8 cellular contexts compared by ENCODE assay signal in genomic region chr9:21030389-21031035, GRCh38. TPM values are rescaled to one million over a fixed set of nuclear protein-coding genes. Genes with fewer than 3 reads are reported as not detected.
DNase-seq lines count a peak whose midpoint lies in the region; ATAC-seq and TF ChIP-seq lines count a peak whose summit lies in the region.

No MANE protein-coding gene starts in this region.

- H3K9me3 Mint-ChIP-seq in activated naive CD4-positive, alpha-beta T cell treated with anti-CD3 and anti-CD28 coated beads, Interleukin-2, amount 10 ng/mL, durations not matched to agents 7 days and 5 days: no peaks in the 10 kb centered on the region

- CTCF ChIA-PET in activated naive CD4-positive, alpha-beta T cell treated with anti-CD3 and anti-CD28 coated beads, Interleukin-2, amount 10 ng/mL, durations not matched to agents 7 days and 5 days (lab: Charles Lee): interaction anchor here (0.9 to 2.5 kb wide), 5 partner anchors 10 to 102 kb away, joined by 3 to 9 read pairs (median 3); no protein-coding TSS in a partner anchor

- peak; percentile 27 for DNase-seq in activated naive CD4-positive, alpha-beta T cell treated with anti-CD3 and anti-CD28 coated beads, Interleukin-2, amount 10 ng/mL, durations not matched to agents 7 days and 5 days
- DNase-seq in stomach (no peak), cerebellum (ENCODE audit: low spot score) (no peak), NCI-H1436 (lab: John Stamatoyannopoulos, UW) (no peak)

- WGBS in stomach, 5 donors: 63 to 74% (median 71%) methylated on average over 5 of the region's 5 CpGs

- ATAC-seq in GM21381 (IDR thresholded peaks at IDR 0.05; ENCODE audit: unreplicated experiment) (peak; percentile 63), HG03571 (IDR thresholded peaks at IDR 0.05; ENCODE audit: unreplicated experiment) (peak; percentile 68)

- H3K9me3 ChIP-seq in iPS-15b (ENCODE audit: control insufficient read depth, insufficient read depth, low read length) (no peaks in the 10 kb centered on the region), stomach (no peaks in the 10 kb centered on the region)

- H3K4me1 ChIP-seq in iPS-15b (ENCODE audit: control insufficient read depth, insufficient read depth, low read length) (peaks cover 4% of the 10 kb centered on the region), stomach (peaks cover 15 to 29% (median 19%) of the 10 kb centered on the region in 4 donors)

- H3K4me1 Mint-ChIP-seq in activated naive CD4-positive, alpha-beta T cell treated with anti-CD3 and anti-CD28 coated beads, Interleukin-2, amount 10 ng/mL, durations not matched to agents 7 days and 5 days: peaks cover 39% of the 10 kb centered on the region

- no peaks in the 10 kb centered on the region for H3K36me3 ChIP-seq in iPS-15b (ENCODE audit: control insufficient read depth, insufficient read depth, low read length)
- peaks cover 0 to 8% (median 3%) of the 10 kb centered on the region in 4 donors for H3K36me3 ChIP-seq in stomach

- H3K27me3 ChIP-seq in iPS-15b (ENCODE audit: control insufficient read depth, insufficient read depth, low read length): no peaks in the 10 kb centered on the region
- no peaks in the 10 kb centered on the region for H3K27me3 ChIP-seq in stomach

- TF ChIP-seq POLR2A in stomach (IDR thresholded peaks at IDR 0.05): no peak

- no peak for TF ChIP-seq EP300 in stomach (IDR thresholded peaks at IDR 0.05)

- peak overlapping the region; percentile 61; the same call in 1 of the 2 replicates for H3K4me3 ChIP-seq in GM08714 (ENCODE audit: low read length)
- peak overlapping the region; percentile 65 for H3K4me3 ChIP-seq in iPS-15b (ENCODE audit: low read depth, low read length)
- H3K4me3 ChIP-seq in stomach: peak overlapping the region; percentile 52 to 66 (median 62)

- H3K27me3 Mint-ChIP-seq in activated naive CD4-positive, alpha-beta T cell treated with anti-CD3 and anti-CD28 coated beads, Interleukin-2, amount 10 ng/mL, durations not matched to agents 7 days and 5 days: no peaks in the 10 kb centered on the region

- H3K9ac ChIP-seq in iPS-15b (ENCODE audit: low read depth, low read length): peak overlapping the region; percentile 37

- peak overlapping the region; percentile 74 to 90 (median 87) for H3K27ac ChIP-seq in stomach

- no peak overlapping the region for H3K4me3 Mint-ChIP-seq in activated naive CD4-positive, alpha-beta T cell treated with anti-CD3 and anti-CD28 coated beads, Interleukin-2, amount 10 ng/mL, durations not matched to agents 7 days and 5 days

- no peak overlapping the region for H3K27ac Mint-ChIP-seq in activated naive CD4-positive, alpha-beta T cell treated with anti-CD3 and anti-CD28 coated beads, Interleukin-2, amount 10 ng/mL, durations not matched to agents 7 days and 5 days

- intact Hi-C loops in stomach (cut with DNase I; ENCODE audit: low total_unique reads): no loop called here

- TF ChIP-seq CTCF in stomach (IDR thresholded peaks at IDR 0.05): no peak

- H3K36me3 Mint-ChIP-seq in activated naive CD4-positive, alpha-beta T cell treated with anti-CD3 and anti-CD28 coated beads, Interleukin-2, amount 10 ng/mL, durations not matched to agents 7 days and 5 days: peaks cover 32% of the 10 kb centered on the region

RNA-seq across cellular contexts. Expression of gene HACD4, which starts 0.9 kb away (rescaled TPM):
- total RNA-seq in stomach (10 to 100 TPM in 2 of 5 donors, 1 to 10 TPM in 2, under 1 TPM in 1; 0.29 to 12.1 (median 5.9) TPM), cerebellum (1.5 TPM)
- 1 to 10 TPM; 1.6 to 4.1 (median 1.8) TPM for polyA plus RNA-seq in stomach

RNA-seq across cellular contexts. Expression of gene IFNB1, which starts 47.2 kb away (rescaled TPM):
- total RNA-seq in stomach (not detected), cerebellum (not detected)
- not detected for polyA plus RNA-seq in stomach
